11 cellular contexts compared by ENCODE assay signal in the genomic region with DNA sequence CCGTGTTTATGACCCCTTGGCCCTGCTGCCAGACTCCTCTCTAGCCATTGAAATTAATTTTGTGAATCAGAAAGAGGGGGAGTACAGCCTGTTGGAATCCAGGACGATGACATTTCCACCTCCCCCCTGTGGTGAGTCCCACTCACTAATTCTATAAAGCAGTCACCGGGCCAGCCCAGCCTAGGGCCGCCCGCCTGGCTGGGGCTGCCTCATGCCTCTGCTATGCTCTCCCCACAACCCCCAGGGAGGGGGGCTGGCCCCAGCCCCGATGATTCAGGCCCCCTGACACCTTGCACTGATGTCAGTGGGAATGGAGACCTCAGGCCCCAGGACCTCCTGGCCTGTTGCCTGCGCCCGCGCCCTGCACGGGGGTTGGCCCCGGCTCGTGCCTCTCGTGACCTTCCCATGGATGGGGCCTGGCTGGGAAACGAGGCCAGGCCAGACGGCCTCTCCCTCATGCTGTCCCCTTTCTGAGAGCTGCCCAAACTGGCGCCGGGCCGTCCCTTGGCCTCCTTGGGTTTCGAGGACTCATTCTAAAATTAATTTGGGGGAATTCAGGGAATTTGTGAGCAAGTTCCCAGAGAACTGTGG. TPM values are rescaled to one million over a fixed set of nuclear protein-coding genes. Genes with fewer than 3 reads are reported as not detected.
DNase-seq lines count a peak whose midpoint lies in the region; ATAC-seq and TF ChIP-seq lines count a peak whose summit lies in the region.
"Had no signal": no experiment of that assay in that cellular context is flagged by ENCODE, and none has a peak within 500 bp of the region (broad histone marks: within the 10 kb centered on the region; RNA-seq: fewer than 3 reads in every experiment).

No MANE protein-coding gene starts in this region.

- no peaks in the 10 kb centered on the region for H3K36me3 Mint-ChIP-seq in activated T-cell treated with anti-CD3 and anti-CD28 coated beads, Interleukin-2, amount 50 U/mL, for 24 hours (ENCODE audit: low read depth)

- H3K9me3 ChIP-seq in left ventricle myocardium inferior (replicated peaks) (peaks cover 30% of the 10 kb centered on the region), sigmoid colon (peaks cover 0 to 3% (median 0%) of the 10 kb centered on the region in 4 donors)

- no peak overlapping the region for H3K4me3 ChIP-seq in left ventricle myocardium inferior
- no peak overlapping the region for H3K4me3 ChIP-seq in sigmoid colon

- peak; percentile 98 for DNase-seq in GM03348 (ENCODE audit: low spot score)
- DNase-seq in amniotic epithelial cell (ENCODE audit: low read depth): peak; percentile 82
- peak; percentile 85 for DNase-seq in left ventricle myocardium inferior
- peak; percentile 92 for DNase-seq in sigmoid colon
- no peak for DNase-seq in activated T-cell treated with anti-CD3 and anti-CD28 coated beads, Interleukin-2, amount 50 U/mL, for 24 hours
- DNase-seq in HT-29 (ENCODE audit: low spot score): no peak
- DNase-seq: DMS153; naive thymus-derived CD8-positive, alpha-beta T cell; NCI-H774 had no signal

- no peak overlapping the region for H3K4me3 Mint-ChIP-seq in activated T-cell treated with anti-CD3 and anti-CD28 coated beads, Interleukin-2, amount 50 U/mL, for 24 hours
- H3K4me3 Mint-ChIP-seq: naive thymus-derived CD8-positive, alpha-beta T cell had no signal

- H3K27me3 ChIP-seq in left ventricle myocardium inferior (ENCODE audit: low read depth) (peaks cover 10% of the 10 kb centered on the region), sigmoid colon (no peaks in the 10 kb centered on the region)

- TF ChIP-seq CTCF in left ventricle myocardium inferior (IDR thresholded peaks at IDR 0.05; ENCODE audit: borderline replicate concordance) (no peak), sigmoid colon (IDR thresholded peaks at IDR 0.05) (no peak)

- H3K4me1 ChIP-seq in left ventricle myocardium inferior (peaks cover 26% of the 10 kb centered on the region), sigmoid colon (peaks cover 0 to 36% (median 27%) of the 10 kb centered on the region in 4 donors)

- no peak for TF ChIP-seq POLR2A in sigmoid colon (IDR thresholded peaks at IDR 0.05)

- H3K27me3 Mint-ChIP-seq in activated T-cell treated with anti-CD3 and anti-CD28 coated beads, Interleukin-2, amount 50 U/mL, for 24 hours: peaks cover 4% of the 10 kb centered on the region

- peaks cover 10% of the 10 kb centered on the region for H3K4me1 Mint-ChIP-seq in activated T-cell treated with anti-CD3 and anti-CD28 coated beads, Interleukin-2, amount 50 U/mL, for 24 hours (ENCODE audit: low read depth)

- H3K9me3 Mint-ChIP-seq in activated T-cell treated with anti-CD3 and anti-CD28 coated beads, Interleukin-2, amount 50 U/mL, for 24 hours: peaks cover 4% of the 10 kb centered on the region

- no peaks in the 10 kb centered on the region for H3K36me3 ChIP-seq in left ventricle myocardium inferior
- no peaks in the 10 kb centered on the region for H3K36me3 ChIP-seq in sigmoid colon

- 74 to 85% methylated on average over 19 of the region's 19 CpGs for WGBS in sigmoid colon, 2 donors

- intact Hi-C loops in left ventricle myocardium inferior (cut with micrococcal nuclease) (no loop called here), sigmoid colon (cut with DNase I) (no loop called here)

- peak in 2 of 4 donors; percentile 19 to 71 for TF ChIP-seq EP300 in sigmoid colon (IDR thresholded peaks at IDR 0.05)

- peak overlapping the region; percentile 67 for H3K27ac ChIP-seq in left ventricle myocardium inferior (replicated peaks)
- peak overlapping the region; percentile 60 to 77 (median 74) for H3K27ac ChIP-seq in sigmoid colon

- ATAC-seq in HG02610 (IDR thresholded peaks at IDR 0.05; ENCODE audit: unreplicated experiment) (no peak), HG02623 (IDR thresholded peaks at IDR 0.05; ENCODE audit: unreplicated experiment) (no peak)
- ATAC-seq: naive thymus-derived CD8-positive, alpha-beta T cell had no signal

- H3K27ac Mint-ChIP-seq in activated T-cell treated with anti-CD3 and anti-CD28 coated beads, Interleukin-2, amount 50 U/mL, for 24 hours: no peak overlapping the region
- H3K27ac Mint-ChIP-seq: naive thymus-derived CD8-positive, alpha-beta T cell had no signal

RNA-seq across cellular contexts. Expression of a gene that starts 34.0 kb away (rescaled TPM):
- total RNA-seq in left ventricle myocardium inferior (not detected), sigmoid colon (not detected)
- polyA plus RNA-seq in sigmoid colon: under 1 TPM in 1 of 3 donors, not detected in 2; 0.39 TPM
- total RNA-seq in HT-29 (2014; rRNA removed; shearing (Covaris generic)): not detected in 2 replicates
- total RNA-seq: naive thymus-derived CD8-positive, alpha-beta T cell had no signal
- polyA plus RNA-seq: naive thymus-derived CD8-positive, alpha-beta T cell had no signal

RNA-seq across cellular contexts. Expression of a gene that starts 52.6 kb away (rescaled TPM):
- total RNA-seq in left ventricle myocardium inferior: 0.44 TPM
- 1 to 10 TPM in 3 of 4 donors, under 1 TPM in 1; 0.99 to 5.5 (median 2.1) TPM for total RNA-seq in sigmoid colon
- polyA plus RNA-seq in sigmoid colon: 10 to 100 TPM in 1 of 3 donors, 1 to 10 TPM in 2; 2.1 to 12.3 (median 4.8) TPM
- total RNA-seq in HT-29 (2014; rRNA removed; shearing (Covaris generic)): 7.3 and 9.8 TPM in 2 replicates

Comparison
In these comparisons a context has a peak if more than half of its experiments do, and no peak if none do; other contexts are left out.
1. DNase-seq: peak in GM03348 (single experiment), amniotic epithelial cell (single experiment), left ventricle myocardium inferior (single experiment) and sigmoid colon (single experiment); none in activated T-cell treated with anti-CD3 and anti-CD28 coated beads, Interleukin-2, amount 50 U/mL, for 24 hours (single experiment) and HT-29 (single experiment).